19 cellular contexts compared by ENCODE assay signal in genomic region chr18:9986156-9986930, GRCh38.
A peak's percentile ranks its signal among the peaks of the same experiment; 100 is the strongest.
DNase-seq lines count a peak whose midpoint lies in the region; ATAC-seq, FAIRE-seq and TF ChIP-seq lines count a peak whose summit lies in the region.
"Had no signal": no experiment of that assay in that cellular context is flagged by ENCODE, and none has a peak within 500 bp of the region (broad histone marks: within the 10 kb centered on the region; RNA-seq: fewer than 3 reads in every experiment).

No MANE protein-coding gene starts in this region.

- no peak overlapping the region for H2BK5ac ChIP-seq in neuronal stem cell (ENCODE audit: low read length)

- peak overlapping the region; percentile 51 for H3K23ac ChIP-seq in neuronal stem cell (ENCODE audit: low read depth, low read length, poor library complexity)

- TF ChIP-seq CTCF in K562 (IDR thresholded peaks at IDR 0.05 in 2 of 3, conservative IDR thresholded peaks at IDR 0.05 in 1 of 3; ENCODE audit: insufficient read depth in 2 of 3, low read depth in 1 of 3, low read length in 3 of 3), result no peak

- H4K8ac ChIP-seq in neuronal stem cell (ENCODE audit: low read depth, low read length), result no peak overlapping the region

- TF ChIP-seq POLR2A in K562 (conservative IDR thresholded peaks at IDR 0.05), result no peak

- peak overlapping the region; percentile 37 for H2AK5ac ChIP-seq in neuronal stem cell (ENCODE audit: low read depth, low read length)

- DNase-seq in NCI-H69 (lab: John Stamatoyannopoulos, UW) (peak; percentile 57), K562 (ENCODE audit: extremely low read depth in 1 of 4, low spot score in 3 of 4) (no peak), islet precursor cell (peak; percentile 33), neuronal stem cell (ENCODE audit: low spot score) (no peak), NCI-H1436 (lab: John Stamatoyannopoulos, UW) (no peak)
- DNase-seq in stimulated activated naive CD4-positive, alpha-beta T cell treated with Interleukin-2 at 50 U/mL for 16 hours (lab: John Stamatoyannopoulos, UW), result no peak
- DNase-seq: BE2C; CD8-positive, alpha-beta T cell; COR-L47; DND-41; GDM1 had no signal

- no peaks in the 10 kb centered on the region for H3K79me1 ChIP-seq in neuronal stem cell (ENCODE audit: low read depth, low read length)

- H3K27me3 ChIP-seq in K562 (ENCODE audit: control insufficient read depth in 2 of 2, insufficient read depth in 2 of 2, low read length in 2 of 2), result peaks cover 49 to 59% of the 10 kb centered on the region in 2 experiments
- H3K27me3 ChIP-seq in neuronal stem cell (ENCODE audit: control insufficient read depth in 3 of 3, insufficient read depth in 3 of 3, low read depth in 1 of 3, low read length in 3 of 3), result no peaks in the 10 kb centered on the region
- H3K27me3 ChIP-seq: BE2C had no signal

- no TSS peak for BruUV-seq in K562 (replicated peaks; lab: Mats Ljungman, UMichigan)

- FAIRE-seq in K562 (lab: Jason Lieb, UNC), result no peak
- FAIRE-seq: A549, D721Med, GM12892, GM19239, H1 had no signal

- no peak for TF ChIP-seq RAD21 in K562 (CRISPR knock-in tag; conservative IDR thresholded peaks at IDR 0.05 in 1 of 2, IDR thresholded peaks at IDR 0.05 in 1 of 2)

- POLR2A ChIA-PET in K562 (lab: Yijun Ruan, JAX), result interaction anchor here (0.6 to 1.2 kb wide), 3 partner anchors 11 to 540 kb away, joined by 3 read pairs; no protein-coding TSS in a partner anchor

- H2BK12ac ChIP-seq in neuronal stem cell (ENCODE audit: low read length), result no peak overlapping the region

- ATAC-seq in K562 (no peak; the same call in 2 of the 3 replicates), GM18909 (IDR thresholded peaks at IDR 0.05; ENCODE audit: poor library complexity, unreplicated experiment) (no peak)
- ATAC-seq: A549; CD8-positive, alpha-beta T cell had no signal

- TF ChIP-seq EP300 in K562 (IDR thresholded peaks at IDR 0.05; ENCODE audit: low read length), result no peak

- peak overlapping the region in 1 of 2 experiments; percentile 56; a peak in 1 of 4 replicates for H3K9ac ChIP-seq in K562 (ENCODE audit: insufficient read depth in 1 of 2, low read depth in 2 of 2, low read length in 2 of 2)
- no peak overlapping the region for H3K9ac ChIP-seq in neuronal stem cell (ENCODE audit: low read depth, low read length, poor library complexity)

- no peak overlapping the region for H2BK15ac ChIP-seq in neuronal stem cell (ENCODE audit: low read length)

- no peak overlapping the region for H3K14ac ChIP-seq in neuronal stem cell (ENCODE audit: low read length)

- no peaks in the 10 kb centered on the region for H3K9me3 ChIP-seq in K562 (replicated peaks; ENCODE audit: control insufficient read depth, insufficient read depth, low read depth, low read length)
- peaks cover 0 to 4% of the 10 kb centered on the region in 2 donors for H3K9me3 ChIP-seq in neuronal stem cell (replicated peaks in 1 of 2; ENCODE audit: control insufficient read depth in 2 of 2, insufficient read depth in 1 of 2, low read depth in 1 of 2, low read length in 2 of 2)
- H3K9me3 ChIP-seq: A549, BE2C, HAP-1 had no signal

- H3K79me2 ChIP-seq in K562 (ENCODE audit: control insufficient read depth, insufficient read depth, low read length), result no peaks in the 10 kb centered on the region

- H3K4ac ChIP-seq in neuronal stem cell (ENCODE audit: low read length), result no peak overlapping the region

- intact Hi-C loops in K562 (cut with micrococcal nuclease), result loop anchor here (5.0 kb wide), 1 partner anchor 536 kb away; no protein-coding TSS in a partner anchor

- no peak overlapping the region for H3K18ac ChIP-seq in neuronal stem cell (ENCODE audit: low read length)

- H4K91ac ChIP-seq in neuronal stem cell (ENCODE audit: low read depth, low read length, poor library complexity), result no peak overlapping the region

- H4K20me1 ChIP-seq in K562 (replicated peaks; ENCODE audit: control insufficient read depth, insufficient read depth, low read length), result 0 out of 2 replicates have a peak, but pooled peaks cover 3% of the 10 kb centered on the region

- no peak overlapping the region for H3K4me3 ChIP-seq in K562
- H3K4me3 ChIP-seq in neuronal stem cell (ENCODE audit: low read length in 2 of 2), result peak overlapping the region in 1 of 2 donors; percentile 9
- H3K4me3 ChIP-seq: A549, HAP-1 had no signal

- H3K36me3 ChIP-seq in K562 (ENCODE audit: control insufficient read depth, insufficient read depth, low read length), result no peaks in the 10 kb centered on the region
- H3K36me3 ChIP-seq in neuronal stem cell (replicated peaks in 1 of 2; ENCODE audit: control insufficient read depth in 2 of 2, insufficient read depth in 2 of 2, low read length in 2 of 2), result no peaks in the 10 kb centered on the region
- H3K36me3 ChIP-seq: BE2C, HAP-1 had no signal

- CTCF ChIA-PET in K562 (lab: Yijun Ruan, JAX; ENCODE audit: low intra/inter-chr PET ratio), result interaction anchor here (0.6 kb wide), 1 partner anchor 1233 kb away, joined by 3 read pairs; no protein-coding TSS in a partner anchor

- H2AFZ ChIP-seq in K562 (ENCODE audit: low read depth, low read length) (no peak overlapping the region), neuronal stem cell (ENCODE audit: low read length) (no peak overlapping the region)

- H3K4me1 ChIP-seq in K562 (replicated peaks in 1 of 2; ENCODE audit: control insufficient read depth in 2 of 2, insufficient read depth in 2 of 2, low read length in 2 of 2) (peaks cover 6% of the 10 kb centered on the region in 2 experiments; a peak in 3 of 5 replicates), neuronal stem cell (ENCODE audit: control insufficient read depth in 2 of 2, insufficient read depth in 1 of 2, low read depth in 1 of 2, low read length in 2 of 2) (peaks cover 12% of the 10 kb centered on the region in 2 donors)
- H3K4me1 ChIP-seq: A549, BE2C, HAP-1 had no signal

- no peak overlapping the region for H2BK120ac ChIP-seq in neuronal stem cell (ENCODE audit: low read depth, low read length)

- no peaks in the 10 kb centered on the region for H3K9me1 ChIP-seq in K562 (ENCODE audit: control insufficient read depth, insufficient read depth, low read length)

- in situ Hi-C loops in K562 (cut with MboI), result no loop called here

- WGBS in K562 (ENCODE audit: insufficient coverage, low coverage, missing lambda C conversion rate), result 1% methylated on average over 17 of the region's 17 CpGs
- no CpG with 5 or more reads among the region's 17 CpGs for WGBS in neuronal stem cell (ENCODE audit: extremely low coverage in 2 of 2, insufficient read length in 2 of 2, insufficient replicate concordance in 1 of 2), 2 donors

- H3K27ac ChIP-seq in K562 (ENCODE audit: extremely low read depth, low read depth, low read length), result no peak overlapping the region
- no peak overlapping the region for H3K27ac ChIP-seq in neuronal stem cell (replicated peaks; ENCODE audit: low read length)
- H3K27ac ChIP-seq: A549, C4-2B had no signal

- H3K4me2 ChIP-seq in K562 (ENCODE audit: insufficient read depth, low read length), result no peak overlapping the region
- no peak overlapping the region for H3K4me2 ChIP-seq in neuronal stem cell (ENCODE audit: insufficient read depth, low read length, poor library complexity, severe bottlenecking)
- H3K4me2 ChIP-seq: A549 had no signal

TF ChIP-seq in K562, 482 proteins besides CTCF, POLR2A, EP300 and RAD21:
- peak; percentile 23 for TF ChIP-seq MEIS2 (IDR thresholded peaks at IDR 0.05; ENCODE audit: partially characterized antibody)
- TF ChIP-seq ZNF644 (tag; IDR thresholded peaks at IDR 0.05; ENCODE audit: low read depth), result no peak

Comparison
In these comparisons a context has a peak if more than half of its experiments do, and no peak if none do; other contexts are left out.
1. DNase-seq: peak in NCI-H69 (single experiment) and islet precursor cell (single experiment); none in K562 (0 of 4), neuronal stem cell (single experiment), stimulated activated naive CD4-positive, alpha-beta T cell treated with Interleukin-2 at 50 U/mL for 16 hours (single experiment) and NCI-H1436 (single experiment).